ENCODE assay signal across 26 cellular contexts in genomic region chr7:55429835-55430499, GRCh38.
"Had no signal": no experiment of that assay in that cellular context is flagged by ENCODE, and none has a peak within 500 bp of the region (broad histone marks: within the 10 kb centered on the region; RNA-seq: fewer than 3 reads in every experiment).

No MANE protein-coding gene starts in this region.

- H3K9ac ChIP-seq: neural progenitor cell had no signal

- H3K9me3 ChIP-seq: left ventricle myocardium inferior, ovary, prostate gland, stomach, testis, thyroid gland, transverse colon, upper lobe of left lung had no signal

- H3K27me3 ChIP-seq: neural progenitor cell, ovary, stomach, testis, thyroid gland, transverse colon, upper lobe of left lung had no signal

- ATAC-seq: natural killer cell; right cardiac atrium; sciatic nerve; stimulated activated naive B cell treated with anti-CD40 and anti-IgM and Interleukin-4, amounts not matched to agents 10 μg/mL and 1 μg/mL and 100 μg/mL, for 72 hours; stimulated activated naive CD8-positive, alpha-beta T cell treated with anti-CD3 and anti-CD28 coated beads, Interleukin-15, Interleukin-2, amounts not matched to agents 100 U/mL and 50 U/mL, for 24 hours had no signal

- H2AFZ ChIP-seq: neural progenitor cell had no signal

- DNase-seq: islet precursor cell; left ventricle myocardium inferior; mesendoderm; naive B cell; natural killer cell; nephron progenitor cell; ovary; posterior cingulate gyrus; retina; right cardiac atrium; stimulated activated CD4-positive, alpha-beta T cell treated with anti-CD3 and anti-CD28 coated beads, Interleukin-12 subunit alpha, Interleukin-12 subunit beta, amount 100 ng/mL, for 4 hours; stimulated activated CD4-positive, alpha-beta T cell treated with anti-CD3 and anti-CD28 coated beads, Interleukin-15, amount 100 ng/mL, for 24 hours; stimulated activated CD4-positive, alpha-beta T cell treated with anti-CD3 and anti-CD28 coated beads, Interleukin-2, amount 100 ng/mL, for 24 hours; stimulated activated CD4-positive, alpha-beta T cell treated with anti-CD3 and anti-CD28 coated beads, Interleukin-4, amount 100 ng/mL, for 1 hour; stimulated activated naive B cell treated with anti-CD40 and anti-IgM and Interleukin-4, amounts not matched to agents 10 μg/mL and 1 μg/mL and 100 μg/mL, for 72 hours; stimulated activated naive CD8-positive, alpha-beta T cell treated with anti-CD3 and anti-CD28 coated beads, Interleukin-15, Interleukin-2, amounts not matched to agents 100 U/mL and 50 U/mL, for 24 hours; stomach; testis; thyroid gland; transverse colon; upper lobe of left lung had no signal

- H3K4me2 ChIP-seq: neural progenitor cell had no signal

- H3K4me1 ChIP-seq: left ventricle myocardium inferior, neural progenitor cell, testis, upper lobe of left lung had no signal

- H3K36me3 ChIP-seq: neural progenitor cell, ovary, prostate gland had no signal

- H3K4me3 ChIP-seq: left ventricle myocardium inferior, lung, neural progenitor cell, ovary, prostate gland, skin epidermis, stomach, testis, thyroid gland, transverse colon, upper lobe of left lung had no signal

- H3K27ac ChIP-seq: left ventricle myocardium inferior, neural progenitor cell, skin epidermis, testis, thyroid gland, transverse colon, upper lobe of left lung had no signal
